In genomic region chr12:53727310-53728041, GRCh38 we compare ENCODE assay signal across 1 cellular context.
TF ChIP-seq lines count a peak whose summit lies in the region.

TSS of gene CALCOCO1 (minus strand) at chr12:53727452. CDS start at chr12:53725242, 2,210 bp downstream.

TF ChIP-seq in K562, 482 proteins besides CTCF, POLR2A, EP300 and RAD21 (continued from another document and continues in another):
- 0 out of 2 replicates have a peak, but pooled peaks have one; percentile 56 for TF ChIP-seq E2F1 (CRISPR knock-in tag; IDR thresholded peaks at IDR 0.05)
- TF ChIP-seq MTA1 (IDR thresholded peaks at IDR 0.05; ENCODE audit: borderline replicate concordance), result no peak; the same call in 1 of the 2 replicates
- no peak for TF ChIP-seq ILK (tag; IDR thresholded peaks at IDR 0.05; ENCODE audit: borderline replicate concordance, low read depth)
- TF ChIP-seq ZBTB8A (IDR thresholded peaks at IDR 0.05; ENCODE audit: partially characterized antibody), result peak; percentile 75
- TF ChIP-seq ATF6 (CRISPR knock-in tag; IDR thresholded peaks at IDR 0.05), result no peak
- TF ChIP-seq ZZZ3 (IDR thresholded peaks at IDR 0.05), result no peak
- TF ChIP-seq ZKSCAN1 (IDR thresholded peaks at IDR 0.05; ENCODE audit: low read depth, low read length), result no peak
- TF ChIP-seq CBX8 (IDR thresholded peaks at IDR 0.05; ENCODE audit: borderline replicate concordance, extremely low read depth, low read depth, low read length, poor library complexity, severe bottlenecking), result no peak
- TF ChIP-seq ZNF780A (CRISPR knock-in tag; IDR thresholded peaks at IDR 0.05), result no peak
- no peak for TF ChIP-seq ZNF274 (IDR thresholded peaks at IDR 0.05; ENCODE audit: borderline replicate concordance, low read depth, low read length)
- no peak for TF ChIP-seq SMAD1 (IDR thresholded peaks at IDR 0.05; ENCODE audit: low read depth, low read length, partially characterized antibody)
- TF ChIP-seq TEAD1 (CRISPR knock-in tag; IDR thresholded peaks at IDR 0.05), result peak; percentile 61 to 92; a peak in 3 of 4 replicates
- TF ChIP-seq PHF8 (IDR thresholded peaks at IDR 0.05; ENCODE audit: borderline replicate concordance, low read length), result peak; percentile 65; the same call in 1 of the 2 replicates
- peak; percentile 28 for TF ChIP-seq CCNT2 (IDR thresholded peaks at IDR 0.05; ENCODE audit: borderline replicate concordance, extremely low read depth, insufficient read length, low read depth, low read length)
- no peak for TF ChIP-seq ZNF76 (CRISPR knock-in tag; IDR thresholded peaks at IDR 0.05; ENCODE audit: borderline replicate concordance)
- no peak for TF ChIP-seq TARDBP (IDR thresholded peaks at IDR 0.05)
- no peak for TF ChIP-seq MLLT1 (IDR thresholded peaks at IDR 0.05)
- TF ChIP-seq HLTF (IDR thresholded peaks at IDR 0.05), result 0 out of 2 replicates have a peak, but pooled peaks have one; percentile 15
- TF ChIP-seq PHB (CRISPR knock-in tag; IDR thresholded peaks at IDR 0.05), result no peak
- no peak for TF ChIP-seq AFF4 (CRISPR knock-in tag; IDR thresholded peaks at IDR 0.05)
- no peak for TF ChIP-seq CHD1 (IDR thresholded peaks at IDR 0.05; ENCODE audit: low read length)
- no peak for TF ChIP-seq ZNF431 (CRISPR knock-in tag; IDR thresholded peaks at IDR 0.05)
- no peak for TF ChIP-seq HNRNPL (IDR thresholded peaks at IDR 0.05; ENCODE audit: low read depth, low read length)
- no peak for TF ChIP-seq SLC30A9 (CRISPR knock-in tag; IDR thresholded peaks at IDR 0.05)
- TF ChIP-seq BACH1 (tag; IDR thresholded peaks at IDR 0.05), result peak; percentile 92
- peak; percentile 56; the same call in 1 of the 2 replicates for TF ChIP-seq ZNF79 (CRISPR knock-in tag; IDR thresholded peaks at IDR 0.05; ENCODE audit: low read depth)
- TF ChIP-seq THRAP3 (IDR thresholded peaks at IDR 0.05; ENCODE audit: borderline replicate concordance), result no peak
- no peak for TF ChIP-seq MBD1 (CRISPR knock-in tag; IDR thresholded peaks at IDR 0.05)
- no peak for TF ChIP-seq NCOR1 (IDR thresholded peaks at IDR 0.05)
- no peak for TF ChIP-seq NCOA6 (IDR thresholded peaks at IDR 0.05)
- TF ChIP-seq DPF2 (IDR thresholded peaks at IDR 0.05), result no peak
- no peak for TF ChIP-seq MYNN (IDR thresholded peaks at IDR 0.05)
- no peak for TF ChIP-seq MYNN (CRISPR knock-in tag; IDR thresholded peaks at IDR 0.05)
- TF ChIP-seq SMAD4 (CRISPR knock-in tag; conservative IDR thresholded peaks at IDR 0.05), result peak; percentile 62; the same call in 1 of the 2 replicates
- TF ChIP-seq BRF2 (IDR thresholded peaks at IDR 0.05; ENCODE audit: borderline replicate concordance, insufficient read depth, insufficient read length), result no peak
- TF ChIP-seq CBFB (CRISPR knock-in tag; IDR thresholded peaks at IDR 0.05), result no peak
- no peak for TF ChIP-seq ZNF830 (CRISPR knock-in tag; IDR thresholded peaks at IDR 0.05)
- TF ChIP-seq CXXC5 (CRISPR knock-in tag; IDR thresholded peaks at IDR 0.05), result peak; percentile 99
- peak; percentile 35 for TF ChIP-seq HNRNPLL (IDR thresholded peaks at IDR 0.05; ENCODE audit: low read depth, low read length, poor library complexity, severe bottlenecking)
- TF ChIP-seq E2F6 (IDR thresholded peaks at IDR 0.05; ENCODE audit: borderline replicate concordance in 1 of 2, extremely low read depth in 1 of 2, insufficient read depth in 1 of 2, insufficient read length in 1 of 2, low read depth in 1 of 2, low read length in 1 of 2, poor library complexity in 1 of 2, severe bottlenecking in 1 of 2), result peak in 1 of 2 experiments; percentile 8
- no peak for TF ChIP-seq PTBP1 (IDR thresholded peaks at IDR 0.05; ENCODE audit: low read depth, low read length)
- no peak for TF ChIP-seq POLR2AphosphoS2 (IDR thresholded peaks at IDR 0.05; ENCODE audit: low read length)
- no peak for TF ChIP-seq ZNF3 (CRISPR knock-in tag; IDR thresholded peaks at IDR 0.05)
- no peak for TF ChIP-seq SRSF9 (IDR thresholded peaks at IDR 0.05; ENCODE audit: borderline replicate concordance, low read depth, low read length)
- TF ChIP-seq ZNF592 (IDR thresholded peaks at IDR 0.05), result peak; percentile 98
- no peak for TF ChIP-seq NR3C1 (CRISPR knock-in tag; IDR thresholded peaks at IDR 0.05)
